ENCODE assay signal across 1 cellular context in genomic region chr3:159929894-159930235, GRCh38.
TF ChIP-seq lines count a peak whose summit lies in the region.

No MANE protein-coding gene starts in this region.

TF ChIP-seq in SK-N-SH treated with all-trans-retinoic acid at 6 μM for 48 hours, 23 proteins besides CTCF, POLR2A, EP300 and RAD21 (continued from another document):
- no peak for TF ChIP-seq PATZ1 (CRISPR knock-in tag; IDR thresholded peaks at IDR 0.05; ENCODE audit: borderline replicate concordance)
